Comparison of ENCODE assay signal across 19 cellular contexts in genomic region chr11:110452720-110453119, GRCh38.
"Had no signal": no experiment of that assay in that cellular context is flagged by ENCODE, and none has a peak within 500 bp of the region (broad histone marks: within the 10 kb centered on the region; RNA-seq: fewer than 3 reads in every experiment).

No MANE protein-coding gene starts in this region.

- H3K9me3 Mint-ChIP-seq: activated B cell treated with CpG ODN at 0.5 μM for 24 hours; activated naive CD4-positive, alpha-beta T cell treated with anti-CD3 and anti-CD28 coated beads, Interleukin-2, amount 50 U/mL, for 24 hours; naive B cell had no signal

- DNase-seq: activated B cell treated with CpG ODN at 0.5 μM for 24 hours; activated CD4-positive, alpha-beta T cell treated with anti-CD3 and anti-CD28 coated beads, Interleukin-2, amount 50 U/mL, for 4 hours; activated CD8-positive, alpha-beta memory T cell treated with anti-CD3 and anti-CD28 coated beads, Interleukin-2, amount 50 U/mL, for 48 hours; activated effector memory CD4-positive, alpha-beta T cell treated with Interleukin-2 at 50 U/mL for 16 hours; central memory CD4-positive, alpha-beta T cell; colonic mucosa; effector CD8-positive, alpha-beta T cell; esophagus squamous epithelium; hippocampal formation; naive B cell; retina; stimulated activated CD4-positive, alpha-beta T cell treated with anti-CD3 and anti-CD28 coated beads, Interleukin-12 subunit alpha, Interleukin-12 subunit beta, amount 100 ng/mL, for 4 hours; stimulated activated CD4-positive, alpha-beta T cell treated with anti-CD3 and anti-CD28 coated beads, Interleukin-2, amount 100 ng/mL, for 24 hours; transverse colon had no signal

- H3K27me3 Mint-ChIP-seq: activated B cell treated with CpG ODN at 0.5 μM for 24 hours; activated naive CD4-positive, alpha-beta T cell treated with anti-CD3 and anti-CD28 coated beads, Interleukin-2, amount 50 U/mL, for 24 hours; brain; naive B cell had no signal

- H3K4me3 Mint-ChIP-seq: activated B cell treated with CpG ODN at 0.5 μM for 24 hours; activated naive CD4-positive, alpha-beta T cell treated with anti-CD3 and anti-CD28 coated beads, Interleukin-2, amount 50 U/mL, for 24 hours; brain; naive B cell had no signal

- ATAC-seq: left lobe of liver had no signal

- H3K27ac Mint-ChIP-seq: activated B cell treated with CpG ODN at 0.5 μM for 24 hours; activated naive CD4-positive, alpha-beta T cell treated with anti-CD3 and anti-CD28 coated beads, Interleukin-2, amount 50 U/mL, for 24 hours; brain had no signal

- FAIRE-seq: endothelial cell of umbilical vein, keratinocyte had no signal
